In the genomic region with DNA sequence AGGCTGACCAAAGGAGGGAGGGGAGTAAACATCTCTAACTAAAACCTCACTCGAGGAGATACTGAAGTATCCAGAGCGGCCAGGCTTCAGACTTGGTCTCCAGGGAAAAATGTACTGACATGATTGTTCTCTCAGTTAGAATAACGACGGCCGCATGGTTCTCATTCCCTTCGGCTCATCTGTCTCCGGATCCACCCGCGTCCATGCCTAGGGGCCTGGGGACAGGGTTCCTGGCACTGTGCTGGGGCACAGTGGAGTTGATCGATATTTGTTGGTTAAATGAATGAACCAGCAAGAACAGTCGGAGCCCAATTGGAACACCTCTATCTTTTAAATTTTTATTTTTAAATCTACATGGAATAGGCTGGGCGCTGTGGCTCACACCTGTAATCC, we compare ENCODE assay signal across 15 cellular contexts.
"Had no signal": no experiment of that assay in that cellular context is flagged by ENCODE, and none has a peak within 500 bp of the region (broad histone marks: within the 10 kb centered on the region; RNA-seq: fewer than 3 reads in every experiment).

No MANE protein-coding gene starts in this region.

- H3K27ac ChIP-seq: body of pancreas, pancreas, right atrium auricular region, tibial nerve, vagina had no signal

- H3K9me3 Mint-ChIP-seq: activated naive CD4-positive, alpha-beta T cell treated with anti-CD3 and anti-CD28 coated beads, Interleukin-2, amount 50 U/mL, for 24 hours; activated T-helper 17 cell treated with anti-CD3 and anti-CD28 coated beads, Interleukin-2, amount 50 U/mL, for 72 hours; central memory CD8-positive, alpha-beta T cell had no signal

- H3K4me1 ChIP-seq: body of pancreas, pancreas, right atrium auricular region, tibial nerve, vagina had no signal

- H3K36me3 ChIP-seq: pancreas, right atrium auricular region, tibial nerve, vagina had no signal

- H3K4me3 ChIP-seq: body of pancreas, mucosa of descending colon, pancreas, right atrium auricular region, smooth muscle cell, tibial nerve, vagina had no signal

- FAIRE-seq: pancreas had no signal

- H3K27me3 ChIP-seq: body of pancreas, right atrium auricular region, tibial nerve, vagina had no signal

- H3K27ac Mint-ChIP-seq: activated naive CD4-positive, alpha-beta T cell treated with anti-CD3 and anti-CD28 coated beads, Interleukin-2, amount 50 U/mL, for 24 hours; activated T-helper 17 cell treated with anti-CD3 and anti-CD28 coated beads, Interleukin-2, amount 50 U/mL, for 72 hours had no signal

- H3K9me3 ChIP-seq: body of pancreas, mucosa of descending colon, pancreas, right atrium auricular region, tibial nerve, vagina had no signal

- H3K4me3 Mint-ChIP-seq: activated naive CD4-positive, alpha-beta T cell treated with anti-CD3 and anti-CD28 coated beads, Interleukin-2, amount 50 U/mL, for 24 hours; activated T-helper 17 cell treated with anti-CD3 and anti-CD28 coated beads, Interleukin-2, amount 50 U/mL, for 72 hours; central memory CD8-positive, alpha-beta T cell had no signal

- H3K4me1 Mint-ChIP-seq: activated naive CD4-positive, alpha-beta T cell treated with anti-CD3 and anti-CD28 coated beads, Interleukin-2, amount 50 U/mL, for 24 hours; activated T-helper 17 cell treated with anti-CD3 and anti-CD28 coated beads, Interleukin-2, amount 50 U/mL, for 72 hours; central memory CD8-positive, alpha-beta T cell had no signal

- DNase-seq: activated CD4-positive, alpha-beta T cell treated with anti-CD3 and anti-CD28 coated beads, Interleukin-2, amount 50 U/mL, for 1 hour; activated T-cell treated with anti-CD3 and anti-CD28 coated beads for 4 hours; body of pancreas; effector memory CD4-positive, alpha-beta T cell; hippocampal formation; mammary epithelial cell; mucosa of descending colon; pancreas had no signal

- ATAC-seq: activated T-helper 17 cell treated with anti-CD3 and anti-CD28 coated beads, Interleukin-2, amount 50 U/mL, for 72 hours; body of pancreas; mucosa of descending colon; pancreas had no signal
